ENCODE assay signal across 13 cellular contexts in genomic region chr21:34406102-34406501, GRCh38. TPM values are rescaled to one million over a fixed set of nuclear protein-coding genes. Genes with fewer than 3 reads are reported as not detected.
DNase-seq lines count a peak whose midpoint lies in the region; ATAC-seq and FAIRE-seq lines count a peak whose summit lies in the region.
"Not testable (repeated sequence)": the region's sequence is repeated elsewhere in the genome, so short reads cannot be mapped to it uniquely, and the experiment has no call there.
"Had no signal": no experiment of that assay in that cellular context is flagged by ENCODE, and none has a peak within 500 bp of the region (broad histone marks: within the 10 kb centered on the region; RNA-seq: fewer than 3 reads in every experiment).

No MANE protein-coding gene starts in this region.

- ATAC-seq in activated CD4-positive, alpha-beta T cell treated with anti-CD3 and anti-CD28 coated beads for 36 hours: peak; percentile 58
- peak; percentile 57 to 81 for ATAC-seq in activated T-cell treated with anti-CD3 and anti-CD28 coated beads, Interleukin-2, amount 50 U/mL, for 72 hours (replicated peaks in 1 of 2)
- ATAC-seq in activated naive CD8-positive, alpha-beta T cell treated with anti-CD3 and anti-CD28 coated beads, Interleukin-2, amount 50 U/mL, for 24 hours: peak; percentile 75
- peak; percentile 76 for ATAC-seq in effector memory CD8-positive, alpha-beta T cell (replicated peaks)
- ATAC-seq in stimulated activated naive CD8-positive, alpha-beta T cell treated with anti-CD3 and anti-CD28 coated beads, Interleukin-15, Interleukin-2, amounts not matched to agents 100 U/mL and 50 U/mL, for 24 hours: peak; percentile 73

- peak; percentile 44 for FAIRE-seq in HTR-8/SVneo (lab: Jason Lieb, UNC)

- H3K4me3 Mint-ChIP-seq in activated CD4-positive, alpha-beta T cell treated with anti-CD3 and anti-CD28 coated beads for 36 hours; activated T-cell treated with anti-CD3 and anti-CD28 coated beads, Interleukin-2, amount 50 U/mL, for 72 hours; activated naive CD8-positive, alpha-beta T cell treated with anti-CD3 and anti-CD28 coated beads, Interleukin-2, amount 50 U/mL, for 24 hours; effector memory CD8-positive, alpha-beta T cell: not testable (repeated sequence)

- H3K27ac Mint-ChIP-seq in activated CD4-positive, alpha-beta T cell treated with anti-CD3 and anti-CD28 coated beads for 36 hours; activated T-cell treated with anti-CD3 and anti-CD28 coated beads, Interleukin-2, amount 50 U/mL, for 72 hours; activated naive CD8-positive, alpha-beta T cell treated with anti-CD3 and anti-CD28 coated beads, Interleukin-2, amount 50 U/mL, for 24 hours; effector memory CD8-positive, alpha-beta T cell: not testable (repeated sequence)

- H3K36me3 Mint-ChIP-seq in activated CD4-positive, alpha-beta T cell treated with anti-CD3 and anti-CD28 coated beads for 36 hours (ENCODE audit: low read depth); activated T-cell treated with anti-CD3 and anti-CD28 coated beads, Interleukin-2, amount 50 U/mL, for 72 hours (ENCODE audit: insufficient read depth in 2 of 2); activated naive CD8-positive, alpha-beta T cell treated with anti-CD3 and anti-CD28 coated beads, Interleukin-2, amount 50 U/mL, for 24 hours (ENCODE audit: low read depth); effector memory CD8-positive, alpha-beta T cell (ENCODE audit: insufficient read depth): not testable (repeated sequence)

- intact Hi-C loops in activated CD4-positive, alpha-beta T cell treated with anti-CD3 and anti-CD28 coated beads for 36 hours (cut with DNase I, micrococcal nuclease): not testable (repeated sequence)

- not testable (repeated sequence) for H3K9me3 Mint-ChIP-seq in activated CD4-positive, alpha-beta T cell treated with anti-CD3 and anti-CD28 coated beads for 36 hours (ENCODE audit: low read depth); activated T-cell treated with anti-CD3 and anti-CD28 coated beads, Interleukin-2, amount 50 U/mL, for 72 hours; activated naive CD8-positive, alpha-beta T cell treated with anti-CD3 and anti-CD28 coated beads, Interleukin-2, amount 50 U/mL, for 24 hours; effector memory CD8-positive, alpha-beta T cell

- not testable (repeated sequence) for H3K4me1 Mint-ChIP-seq in activated CD4-positive, alpha-beta T cell treated with anti-CD3 and anti-CD28 coated beads for 36 hours; activated T-cell treated with anti-CD3 and anti-CD28 coated beads, Interleukin-2, amount 50 U/mL, for 72 hours (ENCODE audit: low read depth); activated naive CD8-positive, alpha-beta T cell treated with anti-CD3 and anti-CD28 coated beads, Interleukin-2, amount 50 U/mL, for 24 hours; effector memory CD8-positive, alpha-beta T cell (ENCODE audit: low read depth in 2 of 2)

- H3K27me3 Mint-ChIP-seq in activated CD4-positive, alpha-beta T cell treated with anti-CD3 and anti-CD28 coated beads for 36 hours; activated T-cell treated with anti-CD3 and anti-CD28 coated beads, Interleukin-2, amount 50 U/mL, for 72 hours (ENCODE audit: low read depth); activated naive CD8-positive, alpha-beta T cell treated with anti-CD3 and anti-CD28 coated beads, Interleukin-2, amount 50 U/mL, for 24 hours; effector memory CD8-positive, alpha-beta T cell: not testable (repeated sequence)

- POLR2A ChIA-PET in activated CD4-positive, alpha-beta T cell treated with anti-CD3 and anti-CD28 coated beads for 36 hours (lab: Charles Lee): not testable (repeated sequence)

- not testable (repeated sequence) for DNase-seq in HTR-8/SVneo (ENCODE audit: insufficient read length, low spot score); activated CD4-positive, alpha-beta T cell treated with anti-CD3 and anti-CD28 coated beads for 36 hours; activated T-cell treated with anti-CD3 and anti-CD28 coated beads, Interleukin-2, amount 50 U/mL, for 72 hours; activated naive CD8-positive, alpha-beta T cell treated with anti-CD3 and anti-CD28 coated beads, Interleukin-2, amount 50 U/mL, for 24 hours; effector memory CD8-positive, alpha-beta T cell; stimulated activated naive CD8-positive, alpha-beta T cell treated with anti-CD3 and anti-CD28 coated beads, Interleukin-15, Interleukin-2, amounts not matched to agents 100 U/mL and 50 U/mL, for 24 hours

- CTCF ChIA-PET in activated CD4-positive, alpha-beta T cell treated with anti-CD3 and anti-CD28 coated beads for 36 hours (lab: Charles Lee): not testable (repeated sequence)

RNA-seq across cellular contexts. Expression of gene SMIM34, which starts 17.6 kb away (rescaled TPM):
- total RNA-seq in activated CD4-positive, alpha-beta T cell treated with anti-CD3 and anti-CD28 coated beads for 36 hours: not detected
- total RNA-seq in activated T-cell treated with anti-CD3 and anti-CD28 coated beads, Interleukin-2, amount 50 U/mL, for 72 hours: not detected
- total RNA-seq: Calu3; CD4-positive, alpha-beta T cell; Daoy; GM23338; H4; H9 had no signal

RNA-seq across cellular contexts. Expression of gene SMIM11, which starts 30.8 kb away (rescaled TPM):
- total RNA-seq in activated CD4-positive, alpha-beta T cell treated with anti-CD3 and anti-CD28 coated beads for 36 hours: 1 to 10 TPM; 2.1 to 6.6 TPM
- total RNA-seq in activated T-cell treated with anti-CD3 and anti-CD28 coated beads, Interleukin-2, amount 50 U/mL, for 72 hours: 10 to 100 TPM in 1 of 2 donors, 1 to 10 TPM in 1; 6.6 to 33.5 TPM
- total RNA-seq: G401 had no signal

RNA-seq across cellular contexts. Expression of gene KCNE2, which starts 42.3 kb away (rescaled TPM):
- total RNA-seq in activated CD4-positive, alpha-beta T cell treated with anti-CD3 and anti-CD28 coated beads for 36 hours: not detected
- under 1 TPM; 0.48 to 0.69 TPM for total RNA-seq in activated T-cell treated with anti-CD3 and anti-CD28 coated beads, Interleukin-2, amount 50 U/mL, for 72 hours
- total RNA-seq: Calu3; CD4-positive, alpha-beta T cell; Daoy; G401; H4; H9 had no signal
